ENCODE assay signal across 8 cellular contexts in the genomic region with DNA sequence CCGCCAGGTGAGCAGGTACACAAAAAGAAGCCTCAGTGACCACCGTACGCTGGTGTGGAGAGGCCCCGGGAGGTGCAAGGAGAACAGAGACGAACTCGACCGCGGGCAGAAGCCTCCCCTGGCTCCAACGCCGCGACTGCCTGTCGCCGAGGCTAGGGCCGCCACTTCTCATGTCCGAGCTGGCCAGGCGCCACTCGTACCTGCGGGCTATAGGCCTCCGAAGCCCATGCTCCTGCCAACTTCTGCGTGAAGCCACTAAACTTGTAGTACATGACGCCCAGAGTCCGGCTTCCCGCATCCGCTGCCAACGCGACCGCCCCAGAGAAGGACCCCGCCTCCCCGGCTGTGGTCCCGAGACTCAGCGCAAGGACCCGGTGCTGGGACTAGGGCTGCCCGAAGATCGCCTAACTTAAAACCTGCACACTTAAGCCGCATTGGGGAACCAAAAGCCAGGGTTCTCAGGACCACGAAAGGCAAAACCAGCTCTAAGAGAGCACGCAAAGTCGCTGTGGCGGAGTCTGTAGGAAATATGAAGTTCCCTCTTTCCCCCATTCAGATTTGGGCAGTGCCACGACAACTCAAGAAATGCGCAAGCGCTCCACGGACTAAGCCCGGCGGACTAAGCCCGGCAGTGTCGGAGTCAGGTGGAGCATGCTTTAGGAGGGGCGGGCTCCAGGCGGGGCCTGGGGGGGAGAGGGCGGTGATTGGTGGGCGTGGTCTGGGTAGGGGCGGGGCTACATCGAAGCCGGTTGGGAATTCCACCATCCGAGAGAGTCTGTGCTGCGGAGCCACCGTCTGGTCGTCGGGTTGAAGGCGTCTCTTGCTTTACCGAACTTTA. TPM values are rescaled to one million over a fixed set of nuclear protein-coding genes. Genes with fewer than 3 reads are reported as not detected.
DNase-seq lines count a peak whose midpoint lies in the region; ATAC-seq and TF ChIP-seq lines count a peak whose summit lies in the region.

A gene with protein sequence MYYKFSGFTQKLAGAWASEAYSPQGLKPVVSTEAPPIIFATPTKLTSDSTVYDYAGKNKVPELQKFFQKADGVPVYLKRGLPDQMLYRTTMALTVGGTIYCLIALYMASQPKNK (minus strand): TSS at position 328 of the 838 bp plus-strand sequence. CDS start 56 bp downstream, at position 272.

- H3K4me3 Mint-ChIP-seq in CD4-positive, alpha-beta T cell: peak within 1 kb of the TSS; percentile 88
- H3K4me3 Mint-ChIP-seq in activated CD4-positive, alpha-beta memory T cell treated with anti-CD3 and anti-CD28 coated beads for 36 hours: peak within 1 kb of the TSS; percentile 84

- TF ChIP-seq POLR2A in right lobe of liver (IDR thresholded peaks at IDR 0.05): peak; percentile 76

- peak within 1 kb of the TSS; percentile 99 for H3K27ac Mint-ChIP-seq in CD4-positive, alpha-beta T cell
- peak within 1 kb of the TSS; percentile 99 for H3K27ac Mint-ChIP-seq in activated CD4-positive, alpha-beta memory T cell treated with anti-CD3 and anti-CD28 coated beads for 36 hours

- peaks cover 20% of the 10 kb centered on the region for H3K36me3 Mint-ChIP-seq in CD4-positive, alpha-beta T cell (ENCODE audit: low read depth)
- H3K36me3 Mint-ChIP-seq in activated CD4-positive, alpha-beta memory T cell treated with anti-CD3 and anti-CD28 coated beads for 36 hours: no peaks in the 10 kb centered on the region

- no peaks in the 10 kb centered on the region for H3K9me3 ChIP-seq in CD4-positive, alpha-beta T cell (ENCODE audit: control insufficient read depth, low read length)
- no peaks in the 10 kb centered on the region for H3K9me3 ChIP-seq in right lobe of liver

- no peaks in the 10 kb centered on the region for H3K36me3 ChIP-seq in right lobe of liver

- intact Hi-C loops in CD4-positive, alpha-beta T cell (cut with DNase I, micrococcal nuclease): loop anchor here (2.0 to 10.0 kb wide), 8 partner anchors 132 to 1994 kb away; a partner anchor contains a TSS
- intact Hi-C loops in activated CD4-positive, alpha-beta memory T cell treated with anti-CD3 and anti-CD28 coated beads for 36 hours (cut with micrococcal nuclease): loop anchor here (1.0 to 5.0 kb wide), 11 partner anchors 44 to 770 kb away; a partner anchor contains a TSS
- intact Hi-C loops in dorsolateral prefrontal cortex (cut with DNase I): loop anchor here (2.0 to 10.0 kb wide), 9 partner anchors 131 to 520 kb away; a partner anchor contains a TSS
- intact Hi-C loops in right lobe of liver (cut with DNase I): no loop called here

- no peaks in the 10 kb centered on the region for H3K27me3 ChIP-seq in CD4-positive, alpha-beta T cell (ENCODE audit: control insufficient read depth, insufficient read depth, low read length)
- H3K27me3 ChIP-seq in dorsolateral prefrontal cortex (no peaks in the 10 kb centered on the region), right lobe of liver (no peaks in the 10 kb centered on the region)

- H3K27ac ChIP-seq in CD4-positive, alpha-beta T cell (ENCODE audit: low read depth, low read length): peak within 1 kb of the TSS; percentile 91
- H3K27ac ChIP-seq in dorsolateral prefrontal cortex: peak within 1 kb of the TSS; percentile 80 to 100 (median 96)
- peak within 1 kb of the TSS; percentile 96 to 97 (median 96) for H3K27ac ChIP-seq in right lobe of liver

- DNase-seq in CD4-positive, alpha-beta T cell: peak; percentile 93 to 97 (median 95)
- DNase-seq in NCI-H82 treated with DMSO at 0.1 percent for 48 hours (lab: John Stamatoyannopoulos, UW; ENCODE audit: unreplicated experiment) (peak; percentile 97), dorsolateral prefrontal cortex (peak; percentile 95 to 99 (median 97)), right lobe of liver (peak; percentile 98 to 99 (median 99))
- peak; percentile 98 for DNase-seq in activated CD4-positive, alpha-beta memory T cell treated with anti-CD3 and anti-CD28 coated beads for 36 hours
- peak; percentile 95 for DNase-seq in stimulated activated CD4-positive, alpha-beta T cell treated with anti-CD3 and anti-CD28 coated beads, Interleukin-4, amount 100 ng/mL, for 4 hours

- H3K9me3 Mint-ChIP-seq in CD4-positive, alpha-beta T cell: no peaks in the 10 kb centered on the region
- H3K9me3 Mint-ChIP-seq in activated CD4-positive, alpha-beta memory T cell treated with anti-CD3 and anti-CD28 coated beads for 36 hours: no peaks in the 10 kb centered on the region

- CTCF ChIA-PET in CD4-positive, alpha-beta T cell (lab: Charles Lee): interaction anchor here (1.3 kb wide), 1 partner anchor 264 kb away, joined by 3 read pairs; no protein-coding TSS in a partner anchor
- CTCF ChIA-PET in activated CD4-positive, alpha-beta memory T cell treated with anti-CD3 and anti-CD28 coated beads for 36 hours (lab: Charles Lee): interaction anchor here (1.0 to 2.4 kb wide), 2 partner anchors 24 to 32 kb away, joined by 4 to 10 read pairs; no protein-coding TSS in a partner anchor

- 0% methylated on average over 11 of the region's 61 CpGs for WGBS in right lobe of liver (ENCODE audit: insufficient coverage, low coverage, low lambda C conversion rate, missing lambda C conversion rate)

- peaks cover 45% of the 10 kb centered on the region for H3K4me1 Mint-ChIP-seq in CD4-positive, alpha-beta T cell (ENCODE audit: low read depth)
- H3K4me1 Mint-ChIP-seq in activated CD4-positive, alpha-beta memory T cell treated with anti-CD3 and anti-CD28 coated beads for 36 hours (ENCODE audit: low read depth): peaks cover 47% of the 10 kb centered on the region

- POLR2A ChIA-PET in CD4-positive, alpha-beta T cell (lab: Charles Lee): interaction anchor here (0.6 to 2.1 kb wide), 14 partner anchors 14 to 1807 kb away, joined by 3 to 8 read pairs (median 4); no protein-coding TSS in a partner anchor
- POLR2A ChIA-PET in activated CD4-positive, alpha-beta memory T cell treated with anti-CD3 and anti-CD28 coated beads for 36 hours (lab: Charles Lee): interaction anchor here (0.6 to 1.0 kb wide), 3 partner anchors 10 to 196 kb away, joined by 3 read pairs; no protein-coding TSS in a partner anchor

- H3K4me3 ChIP-seq in dorsolateral prefrontal cortex (peak within 1 kb of the TSS; percentile 63 to 100 (median 98)), right lobe of liver (peak within 1 kb of the TSS; percentile 77 to 95 (median 92))

- H3K27me3 Mint-ChIP-seq in CD4-positive, alpha-beta T cell: no peaks in the 10 kb centered on the region
- no peaks in the 10 kb centered on the region for H3K27me3 Mint-ChIP-seq in activated CD4-positive, alpha-beta memory T cell treated with anti-CD3 and anti-CD28 coated beads for 36 hours

- TF ChIP-seq CTCF in CD4-positive, alpha-beta T cell (IDR thresholded peaks at IDR 0.05): no peak
- TF ChIP-seq CTCF in dorsolateral prefrontal cortex (IDR thresholded peaks at IDR 0.05 in 54 of 56, conservative IDR thresholded peaks at IDR 0.05 in 2 of 56; ENCODE audit: low read depth in 1 of 56, partially characterized antibody in 56 of 56) (peak in 51 of 56 donors; percentile 22 to 72 (median 53)), right lobe of liver (IDR thresholded peaks at IDR 0.05) (peak; percentile 3 to 49 (median 34))

- peaks cover 0 to 32% (median 9%) of the 10 kb centered on the region in 4 donors for H3K4me1 ChIP-seq in right lobe of liver

- ATAC-seq in CD4-positive, alpha-beta T cell (ENCODE audit: poor library complexity): peak; percentile 91
- peak; percentile 80 for ATAC-seq in GM19438 (IDR thresholded peaks at IDR 0.05; ENCODE audit: low read depth, unreplicated experiment)
- peak; percentile 77 for ATAC-seq in HG03575 (IDR thresholded peaks at IDR 0.05; ENCODE audit: extremely low read depth, insufficient number of reproducible peaks, low FRiP score, unreplicated experiment)
- peak; percentile 95 to 98 (median 96) for ATAC-seq in right lobe of liver

RNA-seq across cellular contexts. Expression of the gene that starts here (rescaled TPM):
- 10 to 100 TPM; 51.3 to 57.3 TPM for total RNA-seq in CD4-positive, alpha-beta T cell
- 100 to 1,000 TPM; 102 to 107 TPM for total RNA-seq in activated CD4-positive, alpha-beta memory T cell treated with anti-CD3 and anti-CD28 coated beads for 36 hours
- total RNA-seq in dorsolateral prefrontal cortex (100 to 1,000 TPM in 87 of 120 experiments, 10 to 100 TPM in 33; 60.5 to 159 (median 113) TPM), right lobe of liver (10 to 100 TPM; 37.5 to 97.0 (median 57.6) TPM)

Comparison
In these comparisons a context has a peak if more than half of its experiments do, and no peak if none do; other contexts are left out.
1. Peak in every context shown above with its lines: DNase-seq, ATAC-seq, H3K4me3 ChIP-seq and H3K27ac ChIP-seq.
2. intact Hi-C loops: an anchor here in CD4-positive, alpha-beta T cell (2.0 to 10.0 kb wide), activated CD4-positive, alpha-beta memory T cell treated with anti-CD3 and anti-CD28 coated beads for 36 hours (1.0 to 5.0 kb wide) and dorsolateral prefrontal cortex (2.0 to 10.0 kb wide); none called in right lobe of liver.